1 cellular context compared by ENCODE assay signal in the genomic region with DNA sequence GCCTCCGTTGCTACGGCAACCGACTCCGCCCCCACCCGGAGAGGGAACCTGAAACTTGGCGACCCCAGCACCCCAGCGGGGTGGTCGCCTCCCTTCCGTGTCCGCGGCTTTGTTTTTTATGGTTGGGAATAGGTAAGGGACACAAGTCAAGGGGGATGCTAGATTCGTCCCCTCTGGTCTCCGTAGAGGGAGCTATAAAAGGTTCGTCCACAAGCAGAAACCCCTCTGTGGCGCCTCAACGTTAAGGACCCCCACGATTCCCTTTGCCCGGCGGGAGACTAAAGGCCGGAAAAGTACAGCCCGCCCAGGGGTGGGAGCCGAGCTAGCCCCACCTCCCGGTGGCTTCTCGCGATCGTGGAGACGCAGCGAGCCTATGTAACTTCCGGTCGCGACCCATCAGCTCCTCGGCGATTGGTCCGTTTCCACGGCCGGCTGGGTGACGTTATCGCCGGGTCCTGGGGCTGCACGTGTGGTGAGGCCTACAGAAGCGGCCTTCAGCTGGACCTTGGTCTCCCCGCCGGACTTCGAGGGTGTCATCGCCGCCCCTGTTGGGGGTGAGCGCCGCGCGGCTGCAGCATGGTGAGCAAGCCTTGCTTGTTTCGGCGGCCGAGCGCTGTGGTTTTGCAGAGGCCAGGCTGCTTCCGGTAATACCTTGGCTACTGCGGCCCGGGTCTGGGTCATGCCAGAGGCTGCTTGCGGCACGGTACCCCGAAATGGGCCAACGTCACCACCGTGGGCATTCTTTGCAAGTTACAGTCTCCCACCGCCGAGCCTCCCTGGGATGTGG.
TF ChIP-seq lines count a peak whose summit lies in the region.

A gene with protein sequence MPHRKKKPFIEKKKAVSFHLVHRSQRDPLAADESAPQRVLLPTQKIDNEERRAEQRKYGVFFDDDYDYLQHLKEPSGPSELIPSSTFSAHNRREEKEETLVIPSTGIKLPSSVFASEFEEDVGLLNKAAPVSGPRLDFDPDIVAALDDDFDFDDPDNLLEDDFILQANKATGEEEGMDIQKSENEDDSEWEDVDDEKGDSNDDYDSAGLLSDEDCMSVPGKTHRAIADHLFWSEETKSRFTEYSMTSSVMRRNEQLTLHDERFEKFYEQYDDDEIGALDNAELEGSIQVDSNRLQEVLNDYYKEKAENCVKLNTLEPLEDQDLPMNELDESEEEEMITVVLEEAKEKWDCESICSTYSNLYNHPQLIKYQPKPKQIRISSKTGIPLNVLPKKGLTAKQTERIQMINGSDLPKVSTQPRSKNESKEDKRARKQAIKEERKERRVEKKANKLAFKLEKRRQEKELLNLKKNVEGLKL (plus strand): TSS at position 437 of the 787 bp plus-strand sequence. CDS start 140 bp downstream, at position 577.

TF ChIP-seq in GM12878, 131 proteins besides CTCF, POLR2A, EP300 and RAD21 (continued from another document):
- TF ChIP-seq, protein P1, sequence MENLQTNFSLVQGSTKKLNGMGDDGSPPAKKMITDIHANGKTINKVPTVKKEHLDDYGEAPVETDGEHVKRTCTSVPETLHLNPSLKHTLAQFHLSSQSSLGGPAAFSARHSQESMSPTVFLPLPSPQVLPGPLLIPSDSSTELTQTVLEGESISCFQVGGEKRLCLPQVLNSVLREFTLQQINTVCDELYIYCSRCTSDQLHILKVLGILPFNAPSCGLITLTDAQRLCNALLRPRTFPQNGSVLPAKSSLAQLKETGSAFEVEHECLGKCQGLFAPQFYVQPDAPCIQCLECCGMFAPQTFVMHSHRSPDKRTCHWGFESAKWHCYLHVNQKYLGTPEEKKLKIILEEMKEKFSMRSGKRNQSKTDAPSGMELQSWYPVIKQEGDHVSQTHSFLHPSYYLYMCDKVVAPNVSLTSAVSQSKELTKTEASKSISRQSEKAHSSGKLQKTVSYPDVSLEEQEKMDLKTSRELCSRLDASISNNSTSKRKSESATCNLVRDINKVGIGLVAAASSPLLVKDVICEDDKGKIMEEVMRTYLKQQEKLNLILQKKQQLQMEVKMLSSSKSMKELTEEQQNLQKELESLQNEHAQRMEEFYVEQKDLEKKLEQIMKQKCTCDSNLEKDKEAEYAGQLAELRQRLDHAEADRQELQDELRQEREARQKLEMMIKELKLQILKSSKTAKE (IDR thresholded peaks at IDR 0.05; ENCODE audit: low read depth, poor library complexity, severe bottlenecking), result no peak
- TF ChIP-seq, protein P2, sequence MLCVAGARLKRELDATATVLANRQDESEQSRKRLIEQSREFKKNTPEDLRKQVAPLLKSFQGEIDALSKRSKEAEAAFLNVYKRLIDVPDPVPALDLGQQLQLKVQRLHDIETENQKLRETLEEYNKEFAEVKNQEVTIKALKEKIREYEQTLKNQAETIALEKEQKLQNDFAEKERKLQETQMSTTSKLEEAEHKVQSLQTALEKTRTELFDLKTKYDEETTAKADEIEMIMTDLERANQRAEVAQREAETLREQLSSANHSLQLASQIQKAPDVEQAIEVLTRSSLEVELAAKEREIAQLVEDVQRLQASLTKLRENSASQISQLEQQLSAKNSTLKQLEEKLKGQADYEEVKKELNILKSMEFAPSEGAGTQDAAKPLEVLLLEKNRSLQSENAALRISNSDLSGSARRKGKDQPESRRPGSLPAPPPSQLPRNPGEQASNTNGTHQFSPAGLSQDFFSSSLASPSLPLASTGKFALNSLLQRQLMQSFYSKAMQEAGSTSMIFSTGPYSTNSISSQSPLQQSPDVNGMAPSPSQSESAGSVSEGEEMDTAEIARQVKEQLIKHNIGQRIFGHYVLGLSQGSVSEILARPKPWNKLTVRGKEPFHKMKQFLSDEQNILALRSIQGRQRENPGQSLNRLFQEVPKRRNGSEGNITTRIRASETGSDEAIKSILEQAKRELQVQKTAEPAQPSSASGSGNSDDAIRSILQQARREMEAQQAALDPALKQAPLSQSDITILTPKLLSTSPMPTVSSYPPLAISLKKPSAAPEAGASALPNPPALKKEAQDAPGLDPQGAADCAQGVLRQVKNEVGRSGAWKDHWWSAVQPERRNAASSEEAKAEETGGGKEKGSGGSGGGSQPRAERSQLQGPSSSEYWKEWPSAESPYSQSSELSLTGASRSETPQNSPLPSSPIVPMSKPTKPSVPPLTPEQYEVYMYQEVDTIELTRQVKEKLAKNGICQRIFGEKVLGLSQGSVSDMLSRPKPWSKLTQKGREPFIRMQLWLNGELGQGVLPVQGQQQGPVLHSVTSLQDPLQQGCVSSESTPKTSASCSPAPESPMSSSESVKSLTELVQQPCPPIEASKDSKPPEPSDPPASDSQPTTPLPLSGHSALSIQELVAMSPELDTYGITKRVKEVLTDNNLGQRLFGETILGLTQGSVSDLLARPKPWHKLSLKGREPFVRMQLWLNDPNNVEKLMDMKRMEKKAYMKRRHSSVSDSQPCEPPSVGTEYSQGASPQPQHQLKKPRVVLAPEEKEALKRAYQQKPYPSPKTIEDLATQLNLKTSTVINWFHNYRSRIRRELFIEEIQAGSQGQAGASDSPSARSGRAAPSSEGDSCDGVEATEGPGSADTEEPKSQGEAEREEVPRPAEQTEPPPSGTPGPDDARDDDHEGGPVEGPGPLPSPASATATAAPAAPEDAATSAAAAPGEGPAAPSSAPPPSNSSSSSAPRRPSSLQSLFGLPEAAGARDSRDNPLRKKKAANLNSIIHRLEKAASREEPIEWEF (IDR thresholded peaks at IDR 0.05; ENCODE audit: insufficient replicate concordance, low read depth, low read length), result no peak
- peak; percentile 67; the same call in 1 of the 2 replicates for TF ChIP-seq NBN (IDR thresholded peaks at IDR 0.05)
- peak; percentile 98 for TF ChIP-seq RCOR1 (conservative IDR thresholded peaks at IDR 0.05; ENCODE audit: low read depth, low read length)
- peak; percentile 60 for TF ChIP-seq RELA (IDR thresholded peaks at IDR 0.05; ENCODE audit: borderline replicate concordance, partially characterized antibody)
- no peak for TF ChIP-seq STAT1 (conservative IDR thresholded peaks at IDR 0.05)
- TF ChIP-seq YY1 (IDR thresholded peaks at IDR 0.05; ENCODE audit: low read depth, low read length), result no peak
- TF ChIP-seq MYC (IDR thresholded peaks at IDR 0.05; ENCODE audit: insufficient read depth, insufficient read length, insufficient replicate concordance, low read length, severe bottlenecking), result peak; percentile 97
- no peak for TF ChIP-seq TARDBP (IDR thresholded peaks at IDR 0.05; ENCODE audit: borderline replicate concordance)
- TF ChIP-seq FOS (IDR thresholded peaks at IDR 0.05; ENCODE audit: borderline replicate concordance, extremely low read depth, insufficient read length), result no peak
- 0 out of 2 replicates have a peak, but pooled peaks have one; percentile 21 for TF ChIP-seq TBL1XR1 (IDR thresholded peaks at IDR 0.05; ENCODE audit: low read depth, low read length)
- TF ChIP-seq EGR1 (IDR thresholded peaks at IDR 0.05; ENCODE audit: borderline replicate concordance in 1 of 2, low read depth in 2 of 2, low read length in 2 of 2), result peak in 1 of 2 experiments; percentile 25; a peak in 1 of 3 replicates
- peak; percentile 92 for TF ChIP-seq BRCA1 (IDR thresholded peaks at IDR 0.05; ENCODE audit: low read depth, low read length)
- TF ChIP-seq CHD1 (IDR thresholded peaks at IDR 0.05; ENCODE audit: low read depth, low read length), result no peak
- no peak for TF ChIP-seq NRF1 (conservative IDR thresholded peaks at IDR 0.05; ENCODE audit: low read depth, low read length)
- peak; percentile 95 for TF ChIP-seq ATF7 (IDR thresholded peaks at IDR 0.05; ENCODE audit: low read depth)
- TF ChIP-seq, protein P3, sequence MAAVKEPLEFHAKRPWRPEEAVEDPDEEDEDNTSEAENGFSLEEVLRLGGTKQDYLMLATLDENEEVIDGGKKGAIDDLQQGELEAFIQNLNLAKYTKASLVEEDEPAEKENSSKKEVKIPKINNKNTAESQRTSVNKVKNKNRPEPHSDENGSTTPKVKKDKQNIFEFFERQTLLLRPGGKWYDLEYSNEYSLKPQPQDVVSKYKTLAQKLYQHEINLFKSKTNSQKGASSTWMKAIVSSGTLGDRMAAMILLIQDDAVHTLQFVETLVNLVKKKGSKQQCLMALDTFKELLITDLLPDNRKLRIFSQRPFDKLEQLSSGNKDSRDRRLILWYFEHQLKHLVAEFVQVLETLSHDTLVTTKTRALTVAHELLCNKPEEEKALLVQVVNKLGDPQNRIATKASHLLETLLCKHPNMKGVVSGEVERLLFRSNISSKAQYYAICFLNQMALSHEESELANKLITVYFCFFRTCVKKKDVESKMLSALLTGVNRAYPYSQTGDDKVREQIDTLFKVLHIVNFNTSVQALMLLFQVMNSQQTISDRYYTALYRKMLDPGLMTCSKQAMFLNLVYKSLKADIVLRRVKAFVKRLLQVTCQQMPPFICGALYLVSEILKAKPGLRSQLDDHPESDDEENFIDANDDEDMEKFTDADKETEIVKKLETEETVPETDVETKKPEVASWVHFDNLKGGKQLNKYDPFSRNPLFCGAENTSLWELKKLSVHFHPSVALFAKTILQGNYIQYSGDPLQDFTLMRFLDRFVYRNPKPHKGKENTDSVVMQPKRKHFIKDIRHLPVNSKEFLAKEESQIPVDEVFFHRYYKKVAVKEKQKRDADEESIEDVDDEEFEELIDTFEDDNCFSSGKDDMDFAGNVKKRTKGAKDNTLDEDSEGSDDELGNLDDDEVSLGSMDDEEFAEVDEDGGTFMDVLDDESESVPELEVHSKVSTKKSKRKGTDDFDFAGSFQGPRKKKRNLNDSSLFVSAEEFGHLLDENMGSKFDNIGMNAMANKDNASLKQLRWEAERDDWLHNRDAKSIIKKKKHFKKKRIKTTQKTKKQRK (IDR thresholded peaks at IDR 0.05; ENCODE audit: low read depth, low read length), result no peak
- TF ChIP-seq KAT2A (conservative IDR thresholded peaks at IDR 0.05; ENCODE audit: control insufficient read depth, low read depth, low read length), result no peak
- peak; percentile 31; the same call in 1 of the 2 replicates for TF ChIP-seq HCFC1 (IDR thresholded peaks at IDR 0.05; ENCODE audit: low read length)
- peak; percentile 52 for TF ChIP-seq SMAD1 (IDR thresholded peaks at IDR 0.05; ENCODE audit: low read depth, partially characterized antibody)
- TF ChIP-seq BMI1 (IDR thresholded peaks at IDR 0.05; ENCODE audit: borderline replicate concordance), result peak; percentile 84
- TF ChIP-seq LARP7 (IDR thresholded peaks at IDR 0.05), result peak; percentile 72; the same call in 1 of the 2 replicates
- no peak for TF ChIP-seq ZNF24 (IDR thresholded peaks at IDR 0.05)
